8 cellular contexts compared by ENCODE assay signal in genomic region chr6:147508871-147509608, GRCh38. TPM values are rescaled to one million over a fixed set of nuclear protein-coding genes. Genes with fewer than 3 reads are reported as not detected.
A peak's percentile ranks its signal among the peaks of the same experiment; 100 is the strongest.
DNase-seq lines count a peak whose midpoint lies in the region; ATAC-seq and TF ChIP-seq lines count a peak whose summit lies in the region.

No MANE protein-coding gene starts in this region.

- peaks cover 53% of the 10 kb centered on the region for H3K27me3 Mint-ChIP-seq in activated CD8-positive, alpha-beta memory T cell treated with anti-CD3 and anti-CD28 coated beads, Interleukin-2, amount 10 ng/mL, durations not matched to agents 7 days and 5 days
- H3K27me3 Mint-ChIP-seq in nephron (ENCODE audit: low read depth): peaks cover 31% of the 10 kb centered on the region

- no peak for DNase-seq in activated CD8-positive, alpha-beta memory T cell treated with anti-CD3 and anti-CD28 coated beads, Interleukin-2, amount 10 ng/mL, durations not matched to agents 7 days and 5 days
- no peak for DNase-seq in activated CD8-positive, alpha-beta memory T cell treated with anti-CD3 and anti-CD28 coated beads for 24 hours
- DNase-seq in NCI-H69 (lab: John Stamatoyannopoulos, UW) (peak; percentile 58), epithelial cell of proximal tubule (ENCODE audit: low read depth) (no peak), glomerular visceral epithelial cell (ENCODE audit: extremely low spot score) (no peak), OCI-M1 (lab: John Stamatoyannopoulos, UW) (no peak)

- no peak overlapping the region for H3K27ac Mint-ChIP-seq in activated CD8-positive, alpha-beta memory T cell treated with anti-CD3 and anti-CD28 coated beads, Interleukin-2, amount 10 ng/mL, durations not matched to agents 7 days and 5 days
- H3K27ac Mint-ChIP-seq in nephron: peak overlapping the region; percentile 28 to 54 (median 33)

- H3K4me3 ChIP-seq in epithelial cell of proximal tubule (ENCODE audit: low read depth, low read length): peak overlapping the region; percentile 84

- H3K4me3 Mint-ChIP-seq in activated CD8-positive, alpha-beta memory T cell treated with anti-CD3 and anti-CD28 coated beads, Interleukin-2, amount 10 ng/mL, durations not matched to agents 7 days and 5 days: peak overlapping the region; percentile 56
- H3K4me3 Mint-ChIP-seq in nephron: peak overlapping the region; percentile 93 to 96 (median 95)

- TF ChIP-seq CTCF in epithelial cell of proximal tubule (conservative IDR thresholded peaks at IDR 0.05; ENCODE audit: low read depth, low read length): no peak
- peak in 1 of 3 experiments; percentile 11 for TF ChIP-seq CTCF in nephron (IDR thresholded peaks at IDR 0.05; ENCODE audit: unreplicated experiment in 3 of 3)

- H3K36me3 Mint-ChIP-seq in activated CD8-positive, alpha-beta memory T cell treated with anti-CD3 and anti-CD28 coated beads, Interleukin-2, amount 10 ng/mL, durations not matched to agents 7 days and 5 days: no peaks in the 10 kb centered on the region
- no peaks in the 10 kb centered on the region for H3K36me3 Mint-ChIP-seq in nephron (ENCODE audit: low read depth)

- ATAC-seq in activated CD8-positive, alpha-beta memory T cell treated with anti-CD3 and anti-CD28 coated beads, Interleukin-2, amount 10 ng/mL, durations not matched to agents 7 days and 5 days: no peak
- no peak for ATAC-seq in GM18520 (IDR thresholded peaks at IDR 0.05; ENCODE audit: unreplicated experiment)

- CTCF ChIA-PET in activated CD8-positive, alpha-beta memory T cell treated with anti-CD3 and anti-CD28 coated beads, Interleukin-2, amount 10 ng/mL, durations not matched to agents 7 days and 5 days (lab: Charles Lee): no interaction called here

- no peaks in the 10 kb centered on the region for H3K9me3 Mint-ChIP-seq in activated CD8-positive, alpha-beta memory T cell treated with anti-CD3 and anti-CD28 coated beads, Interleukin-2, amount 10 ng/mL, durations not matched to agents 7 days and 5 days (ENCODE audit: low read depth)
- no peaks in the 10 kb centered on the region for H3K9me3 Mint-ChIP-seq in nephron

- peaks cover 16% of the 10 kb centered on the region for H3K4me1 Mint-ChIP-seq in activated CD8-positive, alpha-beta memory T cell treated with anti-CD3 and anti-CD28 coated beads, Interleukin-2, amount 10 ng/mL, durations not matched to agents 7 days and 5 days
- H3K4me1 Mint-ChIP-seq in nephron: peaks cover 22% of the 10 kb centered on the region

RNA-seq across cellular contexts. Expression of gene SAMD5, which starts 0.6 kb away (rescaled TPM):
- total RNA-seq in activated CD8-positive, alpha-beta memory T cell treated with anti-CD3 and anti-CD28 coated beads, Interleukin-2, amount 10 ng/mL, durations not matched to agents 7 days and 5 days: under 1 TPM in 1 of 2 experiments, not detected in 1; 0.30 TPM
- total RNA-seq in epithelial cell of proximal tubule: 0.40 and 1.5 TPM in 2 replicates
